26 cellular contexts compared by ENCODE assay signal in genomic region chr3:179729981-179730380, GRCh38.
"Had no signal": no experiment of that assay in that cellular context is flagged by ENCODE, and none has a peak within 500 bp of the region (broad histone marks: within the 10 kb centered on the region; RNA-seq: fewer than 3 reads in every experiment).

No MANE protein-coding gene starts in this region.

- H3K4me3 ChIP-seq: ascending aorta, breast epithelium, cardiac muscle cell, colonic mucosa, esophagus squamous epithelium had no signal

- H3K27me3 ChIP-seq: ascending aorta, breast epithelium, cardiac muscle cell, colonic mucosa, esophagus squamous epithelium had no signal

- H3K27ac ChIP-seq: ascending aorta, breast epithelium, cardiac muscle cell, colonic mucosa, epithelial cell of prostate had no signal

- H3K4me1 ChIP-seq: ascending aorta, breast epithelium, colonic mucosa had no signal

- H3K9me3 ChIP-seq: ascending aorta, breast epithelium, colonic mucosa, esophagus squamous epithelium had no signal

- H3K36me3 ChIP-seq: breast epithelium, colonic mucosa had no signal

- ATAC-seq: activated CD4-positive, alpha-beta T cell treated with anti-CD3 and anti-CD28 coated beads for 36 hours; activated CD8-positive, alpha-beta memory T cell treated with anti-CD3 and anti-CD28 coated beads, Interleukin-2, amount 10 ng/mL, durations not matched to agents 7 days and 5 days; activated CD8-positive, alpha-beta T cell treated with anti-CD3 and anti-CD28 coated beads, Interleukin-2, amount 10 ng/mL, durations not matched to agents 7 days and 5 days; activated naive CD8-positive, alpha-beta T cell treated with anti-CD3 and anti-CD28 coated beads, Interleukin-2, amount 50 U/mL, for 24 hours had no signal

- DNase-seq: activated CD4-positive, alpha-beta memory T cell treated with anti-CD3 and anti-CD28 coated beads for 36 hours; activated CD4-positive, alpha-beta T cell treated with anti-CD3 and anti-CD28 coated beads for 36 hours; activated CD4-positive, alpha-beta T cell treated with anti-CD3 and anti-CD28 coated beads, Interleukin-2, amount 10 ng/mL, durations not matched to agents 24 days and 14 days; activated CD4-positive, CD25-positive, alpha-beta regulatory T cell; activated CD4-positive, CD25-positive, alpha-beta regulatory T cell treated with anti-CD3 and anti-CD28 coated beads, Interleukin-2, amount 50 U/mL, for 72 hours; activated CD8-positive, alpha-beta memory T cell treated with anti-CD3 and anti-CD28 coated beads, Interleukin-2, amount 10 ng/mL, durations not matched to agents 7 days and 5 days; activated CD8-positive, alpha-beta memory T cell treated with anti-CD3 and anti-CD28 coated beads, Interleukin-2, amount 50 U/mL, for 4 hours; activated CD8-positive, alpha-beta T cell treated with anti-CD3 and anti-CD28 coated beads, Interleukin-2, amount 10 ng/mL, durations not matched to agents 7 days and 5 days; activated effector memory CD4-positive, alpha-beta T cell treated with anti-CD3 and anti-CD28 coated beads, Interleukin-2, amount 50 U/mL, for 16 hours; activated naive CD4-positive, alpha-beta T cell treated with anti-CD3 and anti-CD28 coated beads for 36 hours; activated naive CD8-positive, alpha-beta T cell treated with anti-CD3 and anti-CD28 coated beads for 36 hours; activated naive CD8-positive, alpha-beta T cell treated with anti-CD3 and anti-CD28 coated beads, Interleukin-2, amount 50 U/mL, for 24 hours; activated T-cell treated with anti-CD3 and anti-CD28 coated beads, Interleukin-2, amount 50 U/mL, for 1 hour; activated T-cell treated with anti-CD3 and anti-CD28 coated beads, Interleukin-2, amount 50 U/mL, for 48 hours; central memory CD4-positive, alpha-beta T cell; cerebellar nuclear complex; colonic mucosa; effector CD8-positive, alpha-beta T cell; esophagus squamous epithelium; foreskin melanocyte; glutamatergic neuron; T-helper 2 cell had no signal
